In genomic region chr1:187003353-187003752, GRCh38 we compare ENCODE assay signal across 26 cellular contexts.
A peak's percentile ranks its signal among the peaks of the same experiment; 100 is the strongest.
DNase-seq lines count a peak whose midpoint lies in the region; ATAC-seq, FAIRE-seq and TF ChIP-seq lines count a peak whose summit lies in the region.
"Had no signal": no experiment of that assay in that cellular context is flagged by ENCODE, and none has a peak within 500 bp of the region (broad histone marks: within the 10 kb centered on the region; RNA-seq: fewer than 3 reads in every experiment).

No MANE protein-coding gene starts in this region.

- H3K14ac ChIP-seq in H1 (ENCODE audit: insufficient read length) (no peak overlapping the region), mesenchymal stem cell (ENCODE audit: low read length in 2 of 2) (no peak overlapping the region)

- H3K27me3 ChIP-seq in K562 (ENCODE audit: control insufficient read depth in 2 of 2, insufficient read depth in 2 of 2, low read length in 2 of 2) (no peaks in the 10 kb centered on the region), H1 (replicated peaks in 1 of 4; ENCODE audit: control insufficient read depth in 3 of 4, extremely low read depth in 1 of 4, insufficient read depth in 3 of 4, low read length in 3 of 4) (no peaks in the 10 kb centered on the region), mesenchymal stem cell (ENCODE audit: control insufficient read depth in 1 of 2, insufficient read depth in 1 of 2, low read length in 2 of 2) (no peaks in the 10 kb centered on the region)
- H3K27me3 ChIP-seq: BE2C, BLaER1 had no signal

- no peak overlapping the region for H2BK20ac ChIP-seq in H1 (ENCODE audit: low read length)

- no peaks in the 10 kb centered on the region for H3K23me2 ChIP-seq in H1 (ENCODE audit: low read depth, low read length)

- H3K9me3 ChIP-seq in K562 (replicated peaks; ENCODE audit: control insufficient read depth, insufficient read depth, low read depth, low read length) (no peaks in the 10 kb centered on the region), H1 (ENCODE audit: insufficient read depth in 2 of 2, low read depth in 1 of 2, low read length in 1 of 2) (peaks cover 12 to 13% of the 10 kb centered on the region in 2 experiments), mesenchymal stem cell (ENCODE audit: control insufficient read depth, low read length) (peaks cover 13% of the 10 kb centered on the region)
- H3K9me3 ChIP-seq: BE2C had no signal

- H3K4me3 ChIP-seq in K562 (no peak overlapping the region), H1 (ENCODE audit: extremely low read depth in 1 of 4, insufficient read depth in 2 of 4, low read depth in 3 of 4, low read length in 4 of 4) (no peak overlapping the region), mesenchymal stem cell (ENCODE audit: insufficient read depth in 1 of 2, low read depth in 1 of 2, low read length in 2 of 2) (no peak overlapping the region)
- H3K4me3 ChIP-seq: BLaER1, GM12878 had no signal

- H3K18ac ChIP-seq in H1 (ENCODE audit: extremely low read depth, low read length) (no peak overlapping the region), mesenchymal stem cell (ENCODE audit: low read depth in 1 of 2, low read length in 2 of 2) (no peak overlapping the region)

- H2BK12ac ChIP-seq in H1 (ENCODE audit: low read depth, low read length): no peak overlapping the region
- H2BK12ac ChIP-seq in mesenchymal stem cell (ENCODE audit: low read length in 2 of 2): peak overlapping the region in 1 of 2 experiments; percentile 31

- H2AK5ac ChIP-seq in H1 (ENCODE audit: low read depth, low read length): no peak overlapping the region
- no peak overlapping the region for H2AK5ac ChIP-seq in mesenchymal stem cell (ENCODE audit: low read length, severe bottlenecking)

- CTCF ChIA-PET in K562 (lab: Yijun Ruan, JAX; ENCODE audit: low intra/inter-chr PET ratio) (no interaction called here), H1 (lab: Charles Lee; ENCODE audit: partially characterized antibody) (interaction anchor here (0.9 to 1.9 kb wide), 6 partner anchors 9 to 87 kb away, joined by 3 to 7 read pairs (median 3); no protein-coding TSS in a partner anchor)

- H3K23ac ChIP-seq in H1 (ENCODE audit: insufficient read length) (no peak overlapping the region), mesenchymal stem cell (ENCODE audit: low read length in 2 of 2) (no peak overlapping the region)

- H4K5ac ChIP-seq in H1 (ENCODE audit: insufficient read length, low read depth, low read length): no peak overlapping the region

- H2BK120ac ChIP-seq in H1 (replicated peaks; ENCODE audit: low read depth, low read length): no peak overlapping the region
- no peak overlapping the region for H2BK120ac ChIP-seq in mesenchymal stem cell (ENCODE audit: low read depth, low read length)

- no peaks in the 10 kb centered on the region for H3K4me1 ChIP-seq in K562 (replicated peaks in 1 of 2; ENCODE audit: control insufficient read depth in 2 of 2, insufficient read depth in 2 of 2, low read length in 2 of 2)
- H3K4me1 ChIP-seq in H1 (replicated peaks in 1 of 4; ENCODE audit: control insufficient read depth in 3 of 4, insufficient read depth in 4 of 4, low read length in 3 of 4): 0 out of 7 replicates have a peak, but pooled peaks cover 0 to 2% (median 0%) of the 10 kb centered on the region in 4 experiments
- no peaks in the 10 kb centered on the region for H3K4me1 ChIP-seq in mesenchymal stem cell (ENCODE audit: control insufficient read depth, insufficient read depth, low read depth, low read length)
- H3K4me1 ChIP-seq: BE2C, BLaER1 had no signal

- H2AFZ ChIP-seq in K562 (ENCODE audit: low read depth, low read length): no peak overlapping the region
- peak overlapping the region; percentile 53; the same call in 1 of the 2 replicates for H2AFZ ChIP-seq in H1 (ENCODE audit: low read length)
- H2AFZ ChIP-seq in mesenchymal stem cell (ENCODE audit: low read depth, low read length): no peak overlapping the region

- H2BK5ac ChIP-seq in H1 (ENCODE audit: low read depth, low read length) (no peak overlapping the region), mesenchymal stem cell (ENCODE audit: low read depth, low read length, poor library complexity, severe bottlenecking) (no peak overlapping the region)

- 22% methylated on average over 6 of the region's 8 CpGs for WGBS in K562 (ENCODE audit: insufficient coverage, low coverage, missing lambda C conversion rate)
- WGBS in H1 (ENCODE audit: extremely low coverage in 1 of 2, insufficient coverage in 1 of 2, insufficient read length in 1 of 2, insufficient replicate concordance in 2 of 2, low coverage in 1 of 2, low lambda C conversion rate in 2 of 2, missing lambda C conversion rate in 1 of 2), 2 experiments: 94% methylated on average over 8 of the region's 8 CpGs; no CpG with 5 or more reads in 1 of the 2 experiments
- 95% methylated on average over 8 of the region's 8 CpGs for WGBS in mesenchymal stem cell

- no peak overlapping the region for H3K4me2 ChIP-seq in K562 (ENCODE audit: insufficient read depth, low read length)
- no peak overlapping the region for H3K4me2 ChIP-seq in H1 (ENCODE audit: insufficient read depth in 1 of 2, low read depth in 2 of 2, low read length in 2 of 2)
- peak overlapping the region; percentile 34 for H3K4me2 ChIP-seq in mesenchymal stem cell (ENCODE audit: low read length, poor library complexity, severe bottlenecking)
- H3K4me2 ChIP-seq: BLaER1 had no signal

- H2BK15ac ChIP-seq in H1 (ENCODE audit: low read length) (no peak overlapping the region), mesenchymal stem cell (ENCODE audit: low read depth, poor library complexity, severe bottlenecking) (no peak overlapping the region)

- H3K79me1 ChIP-seq in H1 (ENCODE audit: low read depth, low read length): no peaks in the 10 kb centered on the region
- H3K79me1 ChIP-seq in mesenchymal stem cell (replicated peaks; ENCODE audit: low read length, poor library complexity, severe bottlenecking): no peaks in the 10 kb centered on the region

- no TSS peak for BruUV-seq in K562 (replicated peaks; lab: Mats Ljungman, UMichigan)

- in situ Hi-C loops in K562 (cut with MboI): no loop called here

- H3K36me3 ChIP-seq in K562 (ENCODE audit: control insufficient read depth, insufficient read depth, low read length): no peaks in the 10 kb centered on the region
- H3K36me3 ChIP-seq in H1 (ENCODE audit: control insufficient read depth in 2 of 4, insufficient read depth in 4 of 4, low read length in 3 of 4): peaks cover 0 to 3% (median under 1%) of the 10 kb centered on the region in 4 experiments; a peak in 2 of 8 replicates
- no peaks in the 10 kb centered on the region for H3K36me3 ChIP-seq in mesenchymal stem cell (ENCODE audit: control insufficient read depth in 1 of 2, insufficient read depth in 2 of 2, low read depth in 1 of 2, low read length in 2 of 2)
- H3K36me3 ChIP-seq: BE2C, BLaER1 had no signal

- TF ChIP-seq POLR2A in K562 (conservative IDR thresholded peaks at IDR 0.05): no peak
- TF ChIP-seq POLR2A in H1 (IDR thresholded peaks at IDR 0.05; ENCODE audit: control extremely low read depth in 1 of 2, low read depth in 2 of 2, low read length in 2 of 2): no peak

- no peaks in the 10 kb centered on the region for H4K20me1 ChIP-seq in K562 (replicated peaks; ENCODE audit: control insufficient read depth, insufficient read depth, low read length)
- no peaks in the 10 kb centered on the region for H4K20me1 ChIP-seq in H1 (replicated peaks in 1 of 2; ENCODE audit: control insufficient read depth in 1 of 2, insufficient read depth in 2 of 2, low read length in 2 of 2)
- H4K20me1 ChIP-seq: BLaER1 had no signal

- TF ChIP-seq RAD21 in K562 (CRISPR knock-in tag; conservative IDR thresholded peaks at IDR 0.05 in 1 of 2, IDR thresholded peaks at IDR 0.05 in 1 of 2) (no peak), H1 (IDR thresholded peaks at IDR 0.05 in 1 of 2, conservative IDR thresholded peaks at IDR 0.05 in 1 of 2; ENCODE audit: low read depth in 2 of 2, low read length in 2 of 2) (no peak)

- TF ChIP-seq EP300 in K562 (IDR thresholded peaks at IDR 0.05; ENCODE audit: low read length) (no peak), H1 (IDR thresholded peaks at IDR 0.05; ENCODE audit: borderline replicate concordance in 1 of 2, low read depth in 2 of 2, low read length in 2 of 2) (no peak)

- TF ChIP-seq CTCF in K562 (IDR thresholded peaks at IDR 0.05 in 2 of 3, conservative IDR thresholded peaks at IDR 0.05 in 1 of 3; ENCODE audit: insufficient read depth in 2 of 3, low read depth in 1 of 3, low read length in 3 of 3) (no peak), H1 (IDR thresholded peaks at IDR 0.05; ENCODE audit: control extremely low read depth in 1 of 3, insufficient read depth in 1 of 3, low read depth in 1 of 3, low read length in 3 of 3) (no peak)

- H3K27ac ChIP-seq in K562 (ENCODE audit: extremely low read depth, low read depth, low read length): no peak overlapping the region
- H3K27ac ChIP-seq in H1 (ENCODE audit: low read depth, low read length): no peak overlapping the region
- no peak overlapping the region for H3K27ac ChIP-seq in mesenchymal stem cell (ENCODE audit: low read length, poor library complexity, severe bottlenecking)
- H3K27ac ChIP-seq: BLaER1 had no signal

- H3K9ac ChIP-seq in K562 (ENCODE audit: insufficient read depth in 1 of 2, low read depth in 2 of 2, low read length in 2 of 2): no peak overlapping the region
- H3K9ac ChIP-seq in H1 (replicated peaks in 1 of 4; ENCODE audit: extremely low read depth in 1 of 4, low read depth in 3 of 4, low read length in 3 of 4): no peak overlapping the region
- no peak overlapping the region for H3K9ac ChIP-seq in mesenchymal stem cell (ENCODE audit: low read length)
- H3K9ac ChIP-seq: BLaER1 had no signal

- intact Hi-C loops in K562 (cut with micrococcal nuclease): no loop called here

- POLR2A ChIA-PET in K562 (lab: Yijun Ruan, JAX) (no interaction called here), H1 (lab: Charles Lee; ENCODE audit: partially characterized antibody) (no interaction called here)

- no peak for ATAC-seq in K562
- ATAC-seq in HG02884 (IDR thresholded peaks at IDR 0.05; ENCODE audit: unreplicated experiment): no peak
- ATAC-seq: GM12878 had no signal

- no peak for FAIRE-seq in K562 (lab: Jason Lieb, UNC)
- no peak for FAIRE-seq in H1 (lab: Jason Lieb, UNC)
- FAIRE-seq: GM12878, GM12892, GM18507, GM19239 had no signal

- H4K8ac ChIP-seq in H1 (ENCODE audit: extremely low read depth, insufficient read depth, low read length) (no peak overlapping the region), mesenchymal stem cell (ENCODE audit: low read length) (no peak overlapping the region)

- H3K4ac ChIP-seq in H1 (replicated peaks; ENCODE audit: insufficient read length, low read depth, low read length) (no peak overlapping the region), mesenchymal stem cell (ENCODE audit: low read depth in 1 of 2, low read length in 2 of 2) (no peak overlapping the region)

- no peaks in the 10 kb centered on the region for H3K79me2 ChIP-seq in K562 (ENCODE audit: control insufficient read depth, insufficient read depth, low read length)
- no peaks in the 10 kb centered on the region for H3K79me2 ChIP-seq in H1 (ENCODE audit: control insufficient read depth in 1 of 2, insufficient read depth in 2 of 2, low read length in 2 of 2)

- H3K9me1 ChIP-seq in K562 (ENCODE audit: control insufficient read depth, insufficient read depth, low read length): no peaks in the 10 kb centered on the region

- H3K56ac ChIP-seq in H1 (replicated peaks; ENCODE audit: insufficient read length, low read depth, low read length): no peak overlapping the region

- no peak for DNase-seq in K562 (ENCODE audit: extremely low read depth in 1 of 4, low spot score in 3 of 4)
- no peak for DNase-seq in H1 (ENCODE audit: low read depth in 1 of 2, low spot score in 2 of 2)
- no peak for DNase-seq in mesenchymal stem cell
- no peak for DNase-seq in activated CD4-positive, alpha-beta T cell treated with anti-CD3 and anti-CD28 coated beads, Interleukin-2, amount 50 U/mL, for 48 hours
- DNase-seq in NCI-H446 (lab: John Stamatoyannopoulos, UW): no peak
- DNase-seq: 8988T; ACHN; BE2C; C1 segment of cervical spinal cord; CD4-positive, alpha-beta memory T cell; CD4-positive, CD25-positive, alpha-beta regulatory T cell; CD8-positive, alpha-beta memory T cell; COR-L47; DMS 273 treated with DMSO at 0.1 percent for 48 hours; DMS153; DMS53; DMS79; DND-41; EL; GDM1 had no signal

- H4K91ac ChIP-seq in H1 (replicated peaks; ENCODE audit: insufficient read length, low read length) (no peak overlapping the region), mesenchymal stem cell (ENCODE audit: low read length) (no peak overlapping the region)
